In genomic region chr13:70994204-70994603, GRCh38 we compare ENCODE assay signal across 16 cellular contexts.
"Had no signal": no experiment of that assay in that cellular context is flagged by ENCODE, and none has a peak within 500 bp of the region (broad histone marks: within the 10 kb centered on the region; RNA-seq: fewer than 3 reads in every experiment).

No MANE protein-coding gene starts in this region.

- H3K27ac ChIP-seq: RWPE1 had no signal

- DNase-seq: KBM-7; MV-4-11; NCI-H1048; NCI-H1105; NCI-H1436; NCI-H187; NCI-H2029; NCI-H2081 treated with DMSO at 0.1 percent for 48 hours; NCI-H2171; NCI-H226; NCI-H524; NCI-H526 treated with DMSO at 0.1 percent for 48 hours; NCI-H748 treated with DMSO at 0.1 percent for 48 hours; NK-92 treated with Interleukin-12 subunit alpha and Interleukin-12 subunit beta, amount 100 ng/mL, for 24 hours; T-helper 2 cell had no signal
